ENCODE assay signal across 29 cellular contexts in genomic region chr1:111568160-111568559, GRCh38.
"Had no signal": no experiment of that assay in that cellular context is flagged by ENCODE, and none has a peak within 500 bp of the region (broad histone marks: within the 10 kb centered on the region; RNA-seq: fewer than 3 reads in every experiment).

No MANE protein-coding gene starts in this region.

- H3K36me3 ChIP-seq: neural progenitor cell, ovary, spleen, stomach, thoracic aorta, thyroid gland, tibial nerve, upper lobe of right lung, uterus had no signal

- H3K9ac ChIP-seq: neural progenitor cell, parathyroid adenoma had no signal

- H3K4me3 Mint-ChIP-seq: naive thymus-derived CD4-positive, alpha-beta T cell; natural killer cell; nephron; neural progenitor cell; stimulated activated naive CD8-positive, alpha-beta T cell treated with anti-CD3 and anti-CD28 coated beads, Interleukin-15, Interleukin-2, amounts not matched to agents 100 ng/mL and 50 ng/mL, for 24 hours had no signal

- DNase-seq: naive thymus-derived CD4-positive, alpha-beta T cell; natural killer cell; occipital lobe; ovary; posterior cingulate gyrus; psoas muscle; right cardiac atrium; spleen; stimulated activated CD4-positive, alpha-beta T cell treated with anti-CD3 and anti-CD28 coated beads, Interleukin-12 subunit alpha, Interleukin-12 subunit beta, amount 100 ng/mL, for 4 hours; stimulated activated CD4-positive, alpha-beta T cell treated with anti-CD3 and anti-CD28 coated beads, Interleukin-1b, Interleukin-23, amount 100 ng/mL, for 48 hours; stimulated activated CD4-positive, alpha-beta T cell treated with anti-CD3 and anti-CD28 coated beads, Interleukin-4, amount 100 ng/mL, for 1 hour; stimulated activated CD4-positive, alpha-beta T cell treated with anti-CD3 and anti-CD28 coated beads, Interleukin-4, amount 100 ng/mL, for 4 hours; stimulated activated CD8-positive, alpha-beta memory T cell treated with anti-CD3 and anti-CD28 coated beads, Interleukin-4, amount 100 ng/mL, for 48 hours; stimulated activated naive CD4-positive, alpha-beta T cell treated with Interleukin-2 at 50 U/mL for 16 hours; stomach; thyroid gland; trophoblast cell; upper lobe of right lung; uterus had no signal

- H3K27ac Mint-ChIP-seq: naive thymus-derived CD4-positive, alpha-beta T cell; natural killer cell; nephron; progenitor cell of endocrine pancreas; stimulated activated naive CD8-positive, alpha-beta T cell treated with anti-CD3 and anti-CD28 coated beads, Interleukin-15, Interleukin-2, amounts not matched to agents 100 ng/mL and 50 ng/mL, for 24 hours had no signal

- H3K27me3 Mint-ChIP-seq: naive thymus-derived CD4-positive, alpha-beta T cell; stimulated activated naive CD8-positive, alpha-beta T cell treated with anti-CD3 and anti-CD28 coated beads, Interleukin-15, Interleukin-2, amounts not matched to agents 100 ng/mL and 50 ng/mL, for 24 hours had no signal

- H2AFZ ChIP-seq: neural progenitor cell, parathyroid adenoma had no signal

- H3K4me3 ChIP-seq: neural progenitor cell, ovary, psoas muscle, skin epidermis, smooth muscle cell, spleen, stomach, thoracic aorta, thyroid gland, tibial nerve, upper lobe of right lung, uterus had no signal

- H3K4me2 ChIP-seq: neural progenitor cell, smooth muscle cell had no signal

- ATAC-seq: naive thymus-derived CD4-positive, alpha-beta T cell; natural killer cell; psoas muscle; right cardiac atrium; sciatic nerve; upper lobe of right lung had no signal

- H3K27me3 ChIP-seq: neural progenitor cell, ovary, spleen, stomach, thyroid gland, tibial nerve, upper lobe of right lung, uterus had no signal

- H3K79me2 ChIP-seq: parathyroid adenoma had no signal

- H3K9me3 ChIP-seq: ovary, psoas muscle, spleen, stomach, thoracic aorta, thyroid gland, tibial nerve, upper lobe of right lung, uterus had no signal

- H3K36me3 Mint-ChIP-seq: naive thymus-derived CD4-positive, alpha-beta T cell; natural killer cell; neural progenitor cell had no signal

- H3K27ac ChIP-seq: neural progenitor cell, ovary, parathyroid adenoma, psoas muscle, skin epidermis, spleen, stomach, thoracic aorta, thyroid gland, tibial nerve, upper lobe of right lung, uterus had no signal

- H3K9me3 Mint-ChIP-seq: natural killer cell; nephron; neural progenitor cell; stimulated activated naive CD8-positive, alpha-beta T cell treated with anti-CD3 and anti-CD28 coated beads, Interleukin-15, Interleukin-2, amounts not matched to agents 100 ng/mL and 50 ng/mL, for 24 hours had no signal
